ENCODE assay signal across 8 cellular contexts in the genomic region with DNA sequence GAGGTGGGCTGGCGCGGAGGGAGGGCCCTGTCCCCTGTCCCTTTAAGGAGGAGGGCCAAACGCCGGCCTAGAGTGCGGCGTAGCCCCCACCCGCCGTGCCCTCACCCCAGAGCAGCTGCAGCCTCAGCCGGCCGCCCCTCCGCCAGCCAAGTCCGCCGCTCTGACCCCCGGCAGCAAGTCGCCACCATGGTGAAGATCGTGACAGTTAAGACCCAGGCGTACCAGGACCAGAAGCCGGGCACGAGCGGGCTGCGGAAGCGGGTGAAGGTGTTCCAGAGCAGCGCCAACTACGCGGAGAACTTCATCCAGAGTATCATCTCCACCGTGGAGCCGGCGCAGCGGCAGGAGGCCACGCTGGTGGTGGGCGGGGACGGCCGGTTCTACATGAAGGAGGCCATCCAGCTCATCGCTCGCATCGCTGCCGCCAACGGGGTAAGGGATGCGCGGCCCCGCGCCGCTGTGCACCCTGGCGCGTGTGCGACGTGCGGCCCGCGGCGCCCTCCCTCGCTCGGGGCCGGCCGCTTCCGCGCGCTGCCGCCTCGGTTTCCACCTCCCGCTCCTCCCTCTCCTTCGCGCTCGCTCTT. TPM values are rescaled to one million over a fixed set of nuclear protein-coding genes. Genes with fewer than 3 reads are reported as not detected.
DNase-seq lines count a peak whose midpoint lies in the region; ATAC-seq and TF ChIP-seq lines count a peak whose summit lies in the region.

Gene PGM1, plus strand, starts transcription at position 109 of the 584 bp plus-strand sequence. Its CDS starts 78 bp downstream, at position 187.

- H3K4me3 ChIP-seq in OCI-LY1 (ENCODE audit: low read depth, low read length, poor library complexity, severe bottlenecking) (peak within 1 kb of the TSS; percentile 95), esophagus muscularis mucosa (peak within 1 kb of the TSS; percentile 84 to 95 (median 91))

- TF ChIP-seq EP300 in esophagus muscularis mucosa (IDR thresholded peaks at IDR 0.05): no peak

- H3K27me3 ChIP-seq in OCI-LY1 (ENCODE audit: insufficient read depth, low read length) (no peaks in the 10 kb centered on the region), esophagus muscularis mucosa (no peaks in the 10 kb centered on the region)

- no peaks in the 10 kb centered on the region; the same call in 1 of the 2 replicates for H3K79me2 ChIP-seq in OCI-LY1 (ENCODE audit: insufficient read depth, low read length)

- H3K9ac ChIP-seq in OCI-LY1 (ENCODE audit: low read length): peak within 1 kb of the TSS; percentile 97

- no peaks in the 10 kb centered on the region for H3K27me3 Mint-ChIP-seq in activated T-cell treated with anti-CD3 and anti-CD28 coated beads, Interleukin-2, amount 50 U/mL, for 4 hours (ENCODE audit: low read depth)

- peak within 1 kb of the TSS; percentile 82 for H3K4me2 ChIP-seq in OCI-LY1 (ENCODE audit: low read length)

- no peaks in the 10 kb centered on the region for H3K9me3 Mint-ChIP-seq in activated T-cell treated with anti-CD3 and anti-CD28 coated beads, Interleukin-2, amount 50 U/mL, for 4 hours

- no peaks in the 10 kb centered on the region for H3F3A ChIP-seq in OCI-LY1 (ENCODE audit: insufficient read depth, low read length)

- H3K4me3 Mint-ChIP-seq in activated T-cell treated with anti-CD3 and anti-CD28 coated beads, Interleukin-2, amount 50 U/mL, for 4 hours: peak within 1 kb of the TSS; percentile 97

- ATAC-seq in GM21360 (IDR thresholded peaks at IDR 0.05; ENCODE audit: unreplicated experiment): peak; percentile 79
- ATAC-seq in activated T-cell treated with anti-CD3 and anti-CD28 coated beads, Interleukin-2, amount 50 U/mL, for 4 hours: peak; percentile 85 to 86

- H3K9me3 ChIP-seq in OCI-LY1 (ENCODE audit: low read length) (no peaks in the 10 kb centered on the region), esophagus muscularis mucosa (no peaks in the 10 kb centered on the region)

- H3K4me1 ChIP-seq in OCI-LY1 (ENCODE audit: insufficient read depth, low read length, severe bottlenecking) (peaks cover 13% of the 10 kb centered on the region), esophagus muscularis mucosa (peaks cover 8 to 25% (median 22%) of the 10 kb centered on the region in 4 donors)

- intact Hi-C loops in esophagus muscularis mucosa (cut with DNase I): no loop called here

- in situ Hi-C loops in Caki2 (cut with HindIII; ENCODE audit: low pct_unique_long_range_greater_than_20kb, low sequenced_read_pairs): no loop called here

- TF ChIP-seq POLR2A in esophagus muscularis mucosa (IDR thresholded peaks at IDR 0.05; ENCODE audit: low read depth): peak; percentile 24

- H3K36me3 ChIP-seq in OCI-LY1 (ENCODE audit: insufficient read depth, low read length) (no peaks in the 10 kb centered on the region), esophagus muscularis mucosa (no peaks in the 10 kb centered on the region)

- DNase-seq in Caki2 (ENCODE audit: low read depth) (peak; percentile 82), HS-5 (ENCODE audit: low read depth) (peak; percentile 51), esophagus muscularis mucosa (ENCODE audit: extremely low spot score) (peak; percentile 94), myocyte (ENCODE audit: low read depth) (peak; percentile 81)
- DNase-seq in activated T-cell treated with anti-CD3 and anti-CD28 coated beads, Interleukin-2, amount 50 U/mL, for 4 hours: peak; percentile 69
- DNase-seq in stimulated activated CD8-positive, alpha-beta memory T cell treated with anti-CD3 and anti-CD28 coated beads, Interleukin-7, amount 100 ng/mL, for 48 hours (ENCODE audit: extremely low read depth in 1 of 2, low read depth in 1 of 2): peak; percentile 53 to 62

- TF ChIP-seq CTCF in OCI-LY1 (IDR thresholded peaks at IDR 0.05; ENCODE audit: low read length) (no peak), esophagus muscularis mucosa (IDR thresholded peaks at IDR 0.05) (no peak)

- peaks cover 27% of the 10 kb centered on the region for H3K4me1 Mint-ChIP-seq in activated T-cell treated with anti-CD3 and anti-CD28 coated beads, Interleukin-2, amount 50 U/mL, for 4 hours (ENCODE audit: low read depth)

- H3K27ac ChIP-seq in OCI-LY1 (ENCODE audit: low read depth, low read length, poor library complexity, severe bottlenecking) (peak within 1 kb of the TSS; percentile 91), esophagus muscularis mucosa (replicated peaks in 1 of 4) (peak within 1 kb of the TSS; percentile 89 to 93 (median 92))

- WGBS in esophagus muscularis mucosa: 0% methylated on average over 7 of the region's 64 CpGs

- no peaks in the 10 kb centered on the region for H3K9me2 ChIP-seq in OCI-LY1 (ENCODE audit: low read depth, low read length)

- no peaks in the 10 kb centered on the region for H4K20me1 ChIP-seq in OCI-LY1 (ENCODE audit: insufficient read depth, low read length)

- peak within 1 kb of the TSS; percentile 57 for H2AFZ ChIP-seq in OCI-LY1 (ENCODE audit: low read length)

- no peaks in the 10 kb centered on the region for H3K36me3 Mint-ChIP-seq in activated T-cell treated with anti-CD3 and anti-CD28 coated beads, Interleukin-2, amount 50 U/mL, for 4 hours (ENCODE audit: insufficient read depth)

RNA-seq across cellular contexts. Expression of gene PGM1, which starts in this region (rescaled TPM):
- 57.6 and 70.7 TPM in 2 replicates for total RNA-seq in Caki2 (2014; rRNA removed; shearing (Covaris generic); ENCODE audit: low replicate concordance)
- total RNA-seq in activated T-cell treated with anti-CD3 and anti-CD28 coated beads, Interleukin-2, amount 50 U/mL, for 4 hours: 10 to 100 TPM; 21.0 to 25.6 (median 23.8) TPM
- total RNA-seq in esophagus muscularis mucosa (10 to 100 TPM; 49.4 to 73.9 (median 61.5) TPM), myocyte (100 and 101 TPM in 2 replicates)
- polyA plus RNA-seq in myocyte (2012): 105 TPM

Comparison
In these comparisons a context has a peak if more than half of its experiments do, and no peak if none do; other contexts are left out.
1. Peak in every context shown above with its lines: DNase-seq, ATAC-seq, H3K4me3 ChIP-seq and H3K27ac ChIP-seq.